18 cellular contexts compared by ENCODE assay signal in the genomic region with DNA sequence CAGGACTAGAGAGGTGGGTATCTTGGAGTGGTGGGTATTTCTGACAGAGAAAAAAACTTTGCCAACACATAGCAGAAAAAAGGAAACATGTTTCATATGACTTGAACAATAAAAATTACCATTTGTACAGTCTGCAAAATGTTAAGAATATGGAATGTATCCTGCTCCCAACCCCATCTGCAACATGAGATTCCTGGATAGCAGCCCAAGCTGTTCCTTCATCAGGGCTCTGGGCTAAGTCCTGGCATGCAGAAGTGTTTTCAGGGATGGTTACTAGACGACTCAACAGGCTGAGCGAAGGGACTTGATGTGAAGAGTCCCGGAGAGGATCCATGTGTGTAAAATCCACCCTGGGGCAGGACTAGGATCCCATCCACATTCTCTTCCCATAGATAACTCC.
DNase-seq lines count a peak whose midpoint lies in the region; ATAC-seq and TF ChIP-seq lines count a peak whose summit lies in the region.
"Had no signal": no experiment of that assay in that cellular context is flagged by ENCODE, and none has a peak within 500 bp of the region (broad histone marks: within the 10 kb centered on the region; RNA-seq: fewer than 3 reads in every experiment).

No MANE protein-coding gene starts in this region.

- H3K4me1 Mint-ChIP-seq in activated CD4-positive, alpha-beta memory T cell treated with anti-CD3 and anti-CD28 coated beads, Interleukin-2, amount 10 ng/mL, durations not matched to agents 7 days and 5 days, result no peaks in the 10 kb centered on the region
- no peaks in the 10 kb centered on the region for H3K4me1 Mint-ChIP-seq in CD4-positive, alpha-beta T cell (ENCODE audit: low read depth)

- no peaks in the 10 kb centered on the region for H3K27me3 ChIP-seq in mammary epithelial cell (ENCODE audit: insufficient read depth, low read length)
- peaks cover 6% of the 10 kb centered on the region for H3K27me3 ChIP-seq in CD4-positive, alpha-beta T cell (ENCODE audit: control insufficient read depth, insufficient read depth, low read length)
- H3K27me3 ChIP-seq: vagina had no signal

- WGBS in mammary epithelial cell (ENCODE audit: low coverage, missing lambda C conversion rate), result 6% methylated on average over 3 of the region's 3 CpGs

- H3K27ac ChIP-seq in mammary epithelial cell (ENCODE audit: insufficient read depth, low read depth, low read length), result no peak overlapping the region
- no peak overlapping the region for H3K27ac ChIP-seq in CD4-positive, alpha-beta T cell (ENCODE audit: low read depth, low read length)
- H3K27ac ChIP-seq: stomach, vagina had no signal

- H3K4me1 ChIP-seq in mammary epithelial cell (ENCODE audit: insufficient read depth, low read length), result peaks cover 8% of the 10 kb centered on the region
- H3K4me1 ChIP-seq: vagina had no signal

- no TSS peak for BruUV-seq in mammary epithelial cell (replicated peaks; lab: Mats Ljungman, UMichigan)

- TF ChIP-seq CTCF in mammary epithelial cell (conservative IDR thresholded peaks at IDR 0.05 in 1 of 2, IDR thresholded peaks at IDR 0.05 in 1 of 2; ENCODE audit: extremely low read depth in 1 of 2, insufficient read depth in 1 of 2, low read depth in 1 of 2, low read length in 2 of 2), result no peak
- no peak for TF ChIP-seq CTCF in CD4-positive, alpha-beta T cell (IDR thresholded peaks at IDR 0.05)

- dilution Hi-C loops in mammary epithelial cell (cut with HindIII; ENCODE audit: low sequenced_read_pairs), result no loop called here

- ATAC-seq in GM21723 (IDR thresholded peaks at IDR 0.05; ENCODE audit: unreplicated experiment), result no peak
- ATAC-seq in CD4-positive, alpha-beta T cell (ENCODE audit: poor library complexity), result no peak
- ATAC-seq: natural killer cell treated with Interleukin-12 subunit alpha and Interleukin-12 subunit beta and Interleukin-15 and Interleukin-18, amount 100 ng/mL, for 72 hours had no signal

- intact Hi-C loops in mammary epithelial cell (cut with micrococcal nuclease), result loop anchor here (2.0 to 5.0 kb wide), 2 partner anchors 19 to 40 kb away; no protein-coding TSS in a partner anchor
- intact Hi-C loops in CD4-positive, alpha-beta T cell (cut with DNase I, micrococcal nuclease), result no loop called here

- H3K4me3 Mint-ChIP-seq in activated CD4-positive, alpha-beta memory T cell treated with anti-CD3 and anti-CD28 coated beads, Interleukin-2, amount 10 ng/mL, durations not matched to agents 7 days and 5 days, result no peak overlapping the region
- no peak overlapping the region for H3K4me3 Mint-ChIP-seq in CD4-positive, alpha-beta T cell
- H3K4me3 Mint-ChIP-seq: activated naive CD8-positive, alpha-beta T cell; activated T-cell treated with anti-CD3 and anti-CD28 coated beads, Interleukin-2, amount 50 U/mL, for 24 hours; natural killer cell treated with Interleukin-12 subunit alpha and Interleukin-12 subunit beta and Interleukin-15 and Interleukin-18, amount 100 ng/mL, for 72 hours had no signal

- H3K9me3 ChIP-seq in mammary epithelial cell (replicated peaks; ENCODE audit: insufficient read depth, low read length), result no peaks in the 10 kb centered on the region
- H3K9me3 ChIP-seq in CD4-positive, alpha-beta T cell (ENCODE audit: control insufficient read depth, low read length), result no peaks in the 10 kb centered on the region
- H3K9me3 ChIP-seq: stomach, vagina had no signal

- H2AFZ ChIP-seq in mammary epithelial cell (ENCODE audit: low read depth, low read length), result peak overlapping the region; percentile 10

- CTCF ChIA-PET in mammary epithelial cell (lab: Charles Lee; ENCODE audit: low non-redundant PET), result no interaction called here
- CTCF ChIA-PET in activated CD4-positive, alpha-beta memory T cell treated with anti-CD3 and anti-CD28 coated beads, Interleukin-2, amount 10 ng/mL, durations not matched to agents 7 days and 5 days (lab: Charles Lee), result no interaction called here
- CTCF ChIA-PET in CD4-positive, alpha-beta T cell (lab: Charles Lee), result no interaction called here

- H3K27ac Mint-ChIP-seq in activated CD4-positive, alpha-beta memory T cell treated with anti-CD3 and anti-CD28 coated beads, Interleukin-2, amount 10 ng/mL, durations not matched to agents 7 days and 5 days, result no peak overlapping the region
- H3K27ac Mint-ChIP-seq in CD4-positive, alpha-beta T cell, result no peak overlapping the region
- H3K27ac Mint-ChIP-seq: activated naive CD8-positive, alpha-beta T cell; activated T-cell treated with anti-CD3 and anti-CD28 coated beads, Interleukin-2, amount 50 U/mL, for 24 hours; natural killer cell treated with Interleukin-12 subunit alpha and Interleukin-12 subunit beta and Interleukin-15 and Interleukin-18, amount 100 ng/mL, for 72 hours had no signal

- no peaks in the 10 kb centered on the region for H3K36me3 Mint-ChIP-seq in activated CD4-positive, alpha-beta memory T cell treated with anti-CD3 and anti-CD28 coated beads, Interleukin-2, amount 10 ng/mL, durations not matched to agents 7 days and 5 days (ENCODE audit: low read depth)
- no peaks in the 10 kb centered on the region for H3K36me3 Mint-ChIP-seq in CD4-positive, alpha-beta T cell (ENCODE audit: low read depth)
- H3K36me3 Mint-ChIP-seq: activated naive CD8-positive, alpha-beta T cell; natural killer cell treated with Interleukin-12 subunit alpha and Interleukin-12 subunit beta and Interleukin-15 and Interleukin-18, amount 100 ng/mL, for 72 hours had no signal

- no peaks in the 10 kb centered on the region for H4K20me1 ChIP-seq in mammary epithelial cell (ENCODE audit: insufficient read depth, low read length)

- in situ Hi-C loops in mammary epithelial cell (cut with MboI; ENCODE audit: low sequenced_read_pairs in 2 of 2), result no loop called here

- H3K79me2 ChIP-seq in mammary epithelial cell (ENCODE audit: insufficient read depth, low read length), result no peaks in the 10 kb centered on the region

- no peaks in the 10 kb centered on the region for H3K9me3 Mint-ChIP-seq in activated CD4-positive, alpha-beta memory T cell treated with anti-CD3 and anti-CD28 coated beads, Interleukin-2, amount 10 ng/mL, durations not matched to agents 7 days and 5 days
- no peaks in the 10 kb centered on the region for H3K9me3 Mint-ChIP-seq in CD4-positive, alpha-beta T cell
- H3K9me3 Mint-ChIP-seq: natural killer cell treated with Interleukin-12 subunit alpha and Interleukin-12 subunit beta and Interleukin-15 and Interleukin-18, amount 100 ng/mL, for 72 hours had no signal

- no peaks in the 10 kb centered on the region for H3K36me3 ChIP-seq in mammary epithelial cell (ENCODE audit: insufficient read depth, low read length)
- H3K36me3 ChIP-seq: stomach, vagina had no signal

- H3K4me2 ChIP-seq in mammary epithelial cell (ENCODE audit: insufficient read depth, low read depth, low read length), result no peak overlapping the region

- no peak overlapping the region for H3K4me3 ChIP-seq in mammary epithelial cell (replicated peaks in 1 of 3; ENCODE audit: insufficient read depth in 1 of 3, low read depth in 2 of 3, low read length in 3 of 3)
- H3K4me3 ChIP-seq: stomach, vagina had no signal

- POLR2A ChIA-PET in activated CD4-positive, alpha-beta memory T cell treated with anti-CD3 and anti-CD28 coated beads, Interleukin-2, amount 10 ng/mL, durations not matched to agents 7 days and 5 days (lab: Charles Lee), result no interaction called here
- POLR2A ChIA-PET in CD4-positive, alpha-beta T cell (lab: Charles Lee), result no interaction called here

- peak; percentile 84 for DNase-seq in AG20443 (ENCODE audit: low spot score)
- peak; percentile 52 for DNase-seq in LHCN-M2 (ENCODE audit: low read depth)
- DNase-seq in mammary epithelial cell, result peak; percentile 58
- peak; percentile 53 for DNase-seq in iris pigment epithelial cell (ENCODE audit: low read depth)
- DNase-seq in activated CD4-positive, alpha-beta memory T cell treated with anti-CD3 and anti-CD28 coated beads, Interleukin-2, amount 10 ng/mL, durations not matched to agents 7 days and 5 days, result no peak
- DNase-seq in COR-L47 (lab: John Stamatoyannopoulos, UW), result no peak
- no peak for DNase-seq in CD4-positive, alpha-beta T cell
- DNase-seq: activated CD4-positive, alpha-beta T cell treated with anti-CD3 and anti-CD28 coated beads, Interleukin-2, amount 50 U/mL, for 1 hour; activated T-cell treated with anti-CD3 and anti-CD28 coated beads, Interleukin-2, amount 50 U/mL, for 24 hours; central memory CD4-positive, alpha-beta T cell; effector CD8-positive, alpha-beta T cell; NCI-H2029; NCI-H526 treated with DMSO at 0.1 percent for 48 hours; stomach had no signal

- H3K27me3 Mint-ChIP-seq in activated CD4-positive, alpha-beta memory T cell treated with anti-CD3 and anti-CD28 coated beads, Interleukin-2, amount 10 ng/mL, durations not matched to agents 7 days and 5 days, result peaks cover 5% of the 10 kb centered on the region
- H3K27me3 Mint-ChIP-seq in CD4-positive, alpha-beta T cell, result peaks cover 20% of the 10 kb centered on the region

- H3K9ac ChIP-seq in mammary epithelial cell (ENCODE audit: insufficient read depth, low read length), result no peak overlapping the region

Comparison
In these comparisons a context has a peak if more than half of its experiments do, and no peak if none do; other contexts are left out.
1. DNase-seq: peak in AG20443 (single experiment), LHCN-M2 (single experiment), mammary epithelial cell (single experiment) and iris pigment epithelial cell (single experiment); none in activated CD4-positive, alpha-beta memory T cell treated with anti-CD3 and anti-CD28 coated beads, Interleukin-2, amount 10 ng/mL, durations not matched to agents 7 days and 5 days (single experiment), COR-L47 (single experiment) and CD4-positive, alpha-beta T cell (0 of 10).